10 cellular contexts compared by ENCODE assay signal in genomic region chr1:172360511-172360910, GRCh38. TPM values are rescaled to one million over a fixed set of nuclear protein-coding genes. Genes with fewer than 3 reads are reported as not detected.
DNase-seq lines count a peak whose midpoint lies in the region; ATAC-seq and TF ChIP-seq lines count a peak whose summit lies in the region.
"Had no signal": no experiment of that assay in that cellular context is flagged by ENCODE, and none has a peak within 500 bp of the region (broad histone marks: within the 10 kb centered on the region; RNA-seq: fewer than 3 reads in every experiment).

No MANE protein-coding gene starts in this region.

- BruUV-seq in A673 (replicated peaks; lab: Mats Ljungman, UMichigan), result no TSS peak

- H3K36me3 ChIP-seq in A673 (ENCODE audit: insufficient read depth, low read length, poor library complexity, severe bottlenecking) (no peaks in the 10 kb centered on the region), HUES64 (ENCODE audit: insufficient read depth, low read length) (no peaks in the 10 kb centered on the region), body of pancreas (replicated peaks in 1 of 2; ENCODE audit: insufficient read depth in 1 of 2, low read depth in 2 of 2) (no peaks in the 10 kb centered on the region), mesodermal cell (ENCODE audit: control insufficient read depth, insufficient read depth, low read length) (no peaks in the 10 kb centered on the region)

- CTCF ChIA-PET in A673 (lab: Charles Lee), result no interaction called here

- POLR2A ChIA-PET in A673 (lab: Charles Lee; ENCODE audit: low non-redundant PET), result no interaction called here

- H3K9ac ChIP-seq in HUES64 (ENCODE audit: low read depth, low read length), result peak overlapping the region; percentile 41

- 3% methylated on average over 2 of the region's 2 CpGs for WGBS in HUES64
- 51 to 56% methylated on average over 2 of the region's 2 CpGs for WGBS in body of pancreas, 2 donors
- 0% methylated on average over 1 of the region's 2 CpGs for WGBS in mesodermal cell (ENCODE audit: insufficient coverage in 2 of 2), 2 experiments

- H3K27ac ChIP-seq in A673 (ENCODE audit: low read depth, low read length, poor library complexity, severe bottlenecking), result peak overlapping the region; percentile 87
- H3K27ac ChIP-seq in HUES64 (ENCODE audit: low read depth, low read length), result peak overlapping the region; percentile 88; the same call in 1 of the 2 replicates
- peak overlapping the region; percentile 11 to 78 (median 65) for H3K27ac ChIP-seq in body of pancreas
- H3K27ac ChIP-seq in mesodermal cell (ENCODE audit: low read depth, low read length, severe bottlenecking), result peak overlapping the region; percentile 92

- no peak for TF ChIP-seq CTCF in A673 (conservative IDR thresholded peaks at IDR 0.05; ENCODE audit: low read depth, low read length)
- no peak for TF ChIP-seq CTCF in body of pancreas (IDR thresholded peaks at IDR 0.05)

- DNase-seq in A673 (ENCODE audit: low spot score) (peak; percentile 58), body of pancreas (no peak), T-helper 1 cell (no peak), T1000 (lab: John Stamatoyannopoulos, UW) (no peak)
- DNase-seq in stimulated activated CD4-positive, alpha-beta T cell treated with anti-CD3 and anti-CD28 coated beads, Interleukin-12 subunit alpha, Interleukin-12 subunit beta, amount 100 ng/mL, for 4 hours, result no peak
- DNase-seq: T-cell had no signal

- H3K4me1 ChIP-seq in A673 (ENCODE audit: insufficient read depth, low read length, poor library complexity, severe bottlenecking) (peaks cover 60% of the 10 kb centered on the region), HUES64 (ENCODE audit: insufficient read depth, low read length) (peaks cover 54% of the 10 kb centered on the region), body of pancreas (peaks cover 33% of the 10 kb centered on the region), mesodermal cell (ENCODE audit: control insufficient read depth, insufficient read depth, low read length, poor library complexity, severe bottlenecking) (peaks cover 43% of the 10 kb centered on the region)

- ATAC-seq in body of pancreas, result no peak
- no peak for ATAC-seq in GM19463 (IDR thresholded peaks at IDR 0.05; ENCODE audit: unreplicated experiment)
- ATAC-seq: T-cell had no signal

- H3K9me3 ChIP-seq in A673 (ENCODE audit: low read depth, low read length, poor library complexity, severe bottlenecking), result no peaks in the 10 kb centered on the region
- no peaks in the 10 kb centered on the region for H3K9me3 ChIP-seq in HUES64 (ENCODE audit: insufficient read depth, low read depth, low read length)
- no peaks in the 10 kb centered on the region for H3K9me3 ChIP-seq in body of pancreas
- peaks cover under 1% of the 10 kb centered on the region for H3K9me3 ChIP-seq in mesodermal cell (ENCODE audit: control insufficient read depth, low read length)

- H3K4me3 ChIP-seq in A673 (ENCODE audit: low read depth, low read length, poor library complexity, severe bottlenecking) (no peak overlapping the region), HUES64 (ENCODE audit: low read length) (peak overlapping the region; percentile 21), body of pancreas (no peak overlapping the region), mesodermal cell (ENCODE audit: extremely low read depth, insufficient read depth, low read length, poor library complexity, severe bottlenecking) (no peak overlapping the region)

- H3K27me3 ChIP-seq in A673 (replicated peaks; ENCODE audit: insufficient read depth, low read depth, low read length, poor library complexity) (no peaks in the 10 kb centered on the region), HUES64 (ENCODE audit: insufficient read depth, low read length) (peaks cover 17% of the 10 kb centered on the region; the same call in 1 of the 2 replicates), body of pancreas (no peaks in the 10 kb centered on the region)

- TF ChIP-seq POLR2A in body of pancreas (IDR thresholded peaks at IDR 0.05), result no peak

- intact Hi-C loops in A673 (cut with micrococcal nuclease; ENCODE audit: unreplicated experiment), result no loop called here
- intact Hi-C loops in body of pancreas (cut with DNase I), result no loop called here

RNA-seq across cellular contexts. Expression of gene C1orf105, which starts 60.0 kb away (rescaled TPM):
- not detected in 2 replicates for total RNA-seq in A673 (2021)
- polyA plus RNA-seq in HUES64 (2013, experiment 1 of 2), result not detected
- not detected for polyA plus RNA-seq in HUES64 (2013, experiment 2 of 2)
- not detected for total RNA-seq in body of pancreas
- polyA plus RNA-seq in mesodermal cell (2013, experiment 1 of 2), result 0.48 TPM
- polyA plus RNA-seq in mesodermal cell (2013, experiment 2 of 2), result 1.2 TPM
- total RNA-seq: T-cell had no signal
- polyA plus RNA-seq: esophagus had no signal
